Comparison of ENCODE assay signal across 9 cellular contexts in the genomic region with DNA sequence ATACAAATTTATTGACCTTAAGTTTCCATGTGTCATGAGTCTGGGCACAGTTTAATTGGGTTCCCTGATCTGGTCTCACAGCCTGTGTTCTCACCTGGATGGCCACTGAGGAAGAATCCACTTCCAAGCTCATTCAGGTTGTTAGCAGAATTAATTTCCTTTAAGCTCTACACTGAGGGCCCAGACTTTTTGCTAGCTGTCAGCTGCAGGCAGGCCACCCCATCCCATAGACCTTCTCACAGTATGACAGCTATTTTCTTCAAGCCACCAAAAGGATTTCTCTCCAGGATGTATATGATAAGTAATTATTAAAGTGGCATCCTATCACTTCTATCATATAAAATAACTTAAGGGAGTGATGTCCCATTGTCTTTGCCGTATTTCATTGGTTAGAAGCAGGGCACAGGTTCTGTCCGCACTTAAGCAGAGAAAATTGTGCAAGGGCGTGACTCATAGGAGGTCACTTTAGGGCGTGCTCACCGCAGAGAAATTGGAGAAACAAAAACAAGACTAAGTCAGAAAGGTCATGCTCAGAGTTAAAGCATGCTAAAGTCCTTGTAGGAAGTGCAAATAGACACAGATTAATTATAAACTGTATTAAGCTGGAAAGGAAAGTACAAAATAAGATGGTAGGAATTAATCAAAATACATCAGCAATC.
DNase-seq lines count a peak whose midpoint lies in the region; ATAC-seq and TF ChIP-seq lines count a peak whose summit lies in the region.
"Had no signal": no experiment of that assay in that cellular context is flagged by ENCODE, and none has a peak within 500 bp of the region (broad histone marks: within the 10 kb centered on the region; RNA-seq: fewer than 3 reads in every experiment).

No MANE protein-coding gene starts in this region.

- DNase-seq in SW 1271 (lab: John Stamatoyannopoulos, UW) (peak; percentile 88 to 96), heart right ventricle (peak in 1 of 2 donors; percentile 16), stomach (peak; percentile 65), superior temporal gyrus (ENCODE audit: extremely low spot score) (no peak), NCI-H774 (lab: John Stamatoyannopoulos, UW) (no peak), OCI-M2 (lab: John Stamatoyannopoulos, UW; ENCODE audit: unreplicated experiment) (no peak)
- DNase-seq: stimulated activated CD4-positive, alpha-beta T cell treated with anti-CD3 and anti-CD28 coated beads, Interleukin-2, amount 100 ng/mL, for 48 hours had no signal

- no peak for TF ChIP-seq POLR2A in stomach (IDR thresholded peaks at IDR 0.05)

- 74 to 82% methylated on average over 5 of the region's 5 CpGs for WGBS in heart right ventricle, 2 donors
- WGBS in stomach, 5 donors, result 15 to 26% (median 20%) methylated on average over 5 of the region's 5 CpGs

- TF ChIP-seq CTCF in heart right ventricle (IDR thresholded peaks at IDR 0.05) (no peak), stomach (IDR thresholded peaks at IDR 0.05) (no peak)

- H3K9me3 ChIP-seq in heart right ventricle, result no peaks in the 10 kb centered on the region
- H3K9me3 ChIP-seq in stomach, result no peaks in the 10 kb centered on the region

- peak; percentile 33 for ATAC-seq in HG02798 (IDR thresholded peaks at IDR 0.05; ENCODE audit: poor library complexity, unreplicated experiment)
- ATAC-seq in heart right ventricle, result peak in 5 of 8 donors; percentile 28 to 87 (median 72)
- no peak for ATAC-seq in HG03342 (IDR thresholded peaks at IDR 0.05; ENCODE audit: unreplicated experiment)

- H3K27me3 ChIP-seq in heart right ventricle (no peaks in the 10 kb centered on the region), stomach (no peaks in the 10 kb centered on the region)

- H3K36me3 ChIP-seq in heart right ventricle, result no peaks in the 10 kb centered on the region
- no peaks in the 10 kb centered on the region for H3K36me3 ChIP-seq in stomach

- H3K4me1 ChIP-seq in heart right ventricle, result peaks cover 0 to 38% (median 0%) of the 10 kb centered on the region in 9 donors
- H3K4me1 ChIP-seq in stomach, result peaks cover 0 to 28% (median 4%) of the 10 kb centered on the region in 4 donors

- no peak for TF ChIP-seq EP300 in stomach (IDR thresholded peaks at IDR 0.05)

- H3K4me3 ChIP-seq in heart right ventricle, result no peak overlapping the region
- no peak overlapping the region for H3K4me3 ChIP-seq in stomach

- intact Hi-C loops in heart right ventricle (cut with DNase I), result no loop called here
- intact Hi-C loops in stomach (cut with DNase I; ENCODE audit: low total_unique reads), result no loop called here

- H3K27ac ChIP-seq in heart right ventricle (peak overlapping the region in 2 of 10 donors; percentile 10 to 34), stomach (peak overlapping the region; percentile 19 to 75 (median 47))

Comparison
In these comparisons a context has a peak if more than half of its experiments do, and no peak if none do; other contexts are left out.
1. DNase-seq: peak in SW 1271 (2 of 2) and stomach (single experiment); none in superior temporal gyrus (single experiment), NCI-H774 (single experiment) and OCI-M2 (single experiment).